Comparison of ENCODE assay signal across 1 cellular context in genomic region chr17:79039171-79039570, GRCh38.
TF ChIP-seq lines count a peak whose summit lies in the region.

No MANE protein-coding gene starts in this region.

TF ChIP-seq in IMR-90, 13 proteins besides CTCF, POLR2A, EP300 and RAD21 (continued from another document):
- TF ChIP-seq RCOR1 (IDR thresholded peaks at IDR 0.05; ENCODE audit: insufficient replicate concordance, low read length) (no peak), MAZ (IDR thresholded peaks at IDR 0.05; ENCODE audit: borderline replicate concordance, low read depth, low read length) (no peak), MAFK (IDR thresholded peaks at IDR 0.05; ENCODE audit: low read depth, low read length) (no peak), RFX5 (IDR thresholded peaks at IDR 0.05; ENCODE audit: low read depth, low read length) (no peak), SMC3 (IDR thresholded peaks at IDR 0.05; ENCODE audit: low read depth, low read length) (no peak), BHLHE40 (IDR thresholded peaks at IDR 0.05; ENCODE audit: low read depth, low read length) (no peak), CHD1 (IDR thresholded peaks at IDR 0.05; ENCODE audit: low read depth, low read length) (no peak), NFE2L2 (IDR thresholded peaks at IDR 0.05; ENCODE audit: low read depth, low read length) (no peak), MXI1 (IDR thresholded peaks at IDR 0.05; ENCODE audit: borderline replicate concordance, low read depth, low read length) (no peak)
